ENCODE assay signal across 6 cellular contexts in genomic region chr6:69722683-69723082, GRCh38.
"Had no signal": no experiment of that assay in that cellular context is flagged by ENCODE, and none has a peak within 500 bp of the region (broad histone marks: within the 10 kb centered on the region; RNA-seq: fewer than 3 reads in every experiment).

No MANE protein-coding gene starts in this region.

- DNase-seq: GDM1, GF-D8 had no signal

- H3K4me3 ChIP-seq: GM12878 had no signal

- FAIRE-seq: G401.6, GM12878, GM12891, GM18507 had no signal

- ATAC-seq: GM12878 had no signal
